Comparison of ENCODE assay signal across 28 cellular contexts in the genomic region with DNA sequence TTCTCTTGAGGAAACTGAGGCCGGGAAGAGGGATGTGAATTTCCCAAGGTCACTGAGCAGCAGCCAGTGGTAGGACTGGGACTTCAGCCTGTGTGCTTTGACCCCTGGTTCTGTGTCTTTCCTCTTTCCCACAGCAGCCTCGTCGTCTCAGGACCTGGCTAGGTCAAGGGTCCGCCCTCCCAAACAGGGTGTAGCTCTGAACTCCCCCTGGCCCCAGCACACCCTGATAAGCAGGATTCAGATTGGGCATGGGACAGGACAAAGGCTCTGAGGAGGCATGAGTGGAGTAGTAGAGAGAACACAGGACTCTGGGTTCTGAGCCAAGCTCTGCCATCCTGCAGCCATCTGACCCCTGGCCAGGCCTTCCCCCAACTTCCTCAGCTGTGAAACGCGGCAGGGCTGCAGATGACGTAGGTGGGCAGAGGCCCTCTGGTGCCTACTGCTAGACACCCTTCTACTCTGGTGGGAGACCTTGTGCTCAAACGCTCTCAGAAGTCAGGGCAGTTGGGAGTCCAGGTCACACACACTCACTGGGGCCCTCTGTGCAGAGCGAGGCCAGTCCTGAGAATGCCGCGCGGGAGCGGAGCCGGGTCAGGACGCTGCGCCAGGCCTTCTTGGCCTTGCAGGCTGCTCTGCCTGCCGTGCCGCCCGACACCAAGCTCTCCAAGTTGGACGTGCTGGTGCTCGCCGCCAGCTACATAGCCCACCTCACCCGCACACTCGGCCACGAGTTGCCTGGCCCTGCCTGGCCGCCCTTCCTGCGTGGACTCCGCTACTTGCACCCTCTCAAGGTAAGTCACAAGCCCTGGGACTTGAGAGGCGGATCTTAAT. TPM values are rescaled to one million over a fixed set of nuclear protein-coding genes. Genes with fewer than 3 reads are reported as not detected.
A peak's percentile ranks its signal among the peaks of the same experiment; 100 is the strongest.
DNase-seq lines count a peak whose midpoint lies in the region; ATAC-seq, FAIRE-seq and TF ChIP-seq lines count a peak whose summit lies in the region.
"Had no signal": no experiment of that assay in that cellular context is flagged by ENCODE, and none has a peak within 500 bp of the region (broad histone marks: within the 10 kb centered on the region; RNA-seq: fewer than 3 reads in every experiment).

No MANE protein-coding gene starts in this region.

- peak overlapping the region; percentile 48 for H3K4me2 ChIP-seq in HepG2 (ENCODE audit: low read depth, low read length)
- H3K4me2 ChIP-seq: KMS-11 had no signal

- H3K9me3 ChIP-seq in HepG2 (ENCODE audit: low read length) (no peaks in the 10 kb centered on the region), right lobe of liver (no peaks in the 10 kb centered on the region), kidney (ENCODE audit: control insufficient read depth in 1 of 2, low read length in 2 of 2) (no peaks in the 10 kb centered on the region), sigmoid colon (no peaks in the 10 kb centered on the region), aorta (ENCODE audit: control insufficient read depth, low read length) (no peaks in the 10 kb centered on the region)

- POLR2A ChIA-PET in HepG2 (lab: Yijun Ruan, JAX): interaction anchor here (1.5 to 1.9 kb wide), 2 partner anchors 15 to 42 kb away, joined by 4 read pairs; a partner anchor contains a TSS

- peak overlapping the region; percentile 2 for H2AFZ ChIP-seq in HepG2 (ENCODE audit: low read length)

- no peaks in the 10 kb centered on the region for H4K20me1 ChIP-seq in HepG2 (ENCODE audit: insufficient read depth, low read length)

- no peak for FAIRE-seq in HepG2 (lab: Jason Lieb, UNC)
- no peak for FAIRE-seq in kidney (lab: Jason Lieb, UNC)
- FAIRE-seq: GM12892 had no signal

- TF ChIP-seq CTCF in HepG2 (CRISPR knock-in tag; IDR thresholded peaks at IDR 0.05): no peak
- TF ChIP-seq CTCF in right lobe of liver (IDR thresholded peaks at IDR 0.05): no peak
- no peak for TF ChIP-seq CTCF in kidney (IDR thresholded peaks at IDR 0.05; ENCODE audit: borderline replicate concordance, extremely low read depth, insufficient read depth)
- TF ChIP-seq CTCF in sigmoid colon (IDR thresholded peaks at IDR 0.05): no peak

- in situ Hi-C loops in HepG2 (cut with HindIII; ENCODE audit: extremely low pct_ligation_motif_present, low pct_unique_long_range_greater_than_20kb): loop anchor here (5.0 kb wide), 1 partner anchor 38 kb away; no protein-coding TSS in a partner anchor

- peak overlapping the region; percentile 2 for H3K9ac ChIP-seq in HepG2 (ENCODE audit: insufficient read depth, low read depth, low read length)
- no peak overlapping the region for H3K9ac ChIP-seq in kidney (ENCODE audit: low read length in 2 of 2)
- H3K9ac ChIP-seq: KMS-11 had no signal

- peak; percentile 24 for ATAC-seq in HepG2
- ATAC-seq in right lobe of liver: no peak
- peak; percentile 23 for ATAC-seq in aorta (ENCODE audit: low FRiP score)
- ATAC-seq in HG02763 (IDR thresholded peaks at IDR 0.05; ENCODE audit: unreplicated experiment): no peak
- ATAC-seq in GM19397 (IDR thresholded peaks at IDR 0.05; ENCODE audit: unreplicated experiment): no peak
- ATAC-seq: HCT116 had no signal

- TF ChIP-seq RAD21 in HepG2 (CRISPR knock-in tag; IDR thresholded peaks at IDR 0.05): no peak

- H3K4me1 ChIP-seq in HepG2 (ENCODE audit: insufficient read depth, low read length) (peaks cover 71% of the 10 kb centered on the region), right lobe of liver (no peaks in the 10 kb centered on the region), kidney (ENCODE audit: control insufficient read depth in 1 of 2, insufficient read depth in 1 of 2, low read depth in 1 of 2, low read length in 2 of 2) (no peaks in the 10 kb centered on the region), sigmoid colon (no peaks in the 10 kb centered on the region), aorta (ENCODE audit: control insufficient read depth in 1 of 2, insufficient read depth in 2 of 2, low read length in 2 of 2) (no peaks in the 10 kb centered on the region)

- 69% methylated on average over 19 of the region's 29 CpGs for WGBS in HepG2 (ENCODE audit: low lambda C conversion rate)
- 82% methylated on average over 3 of the region's 29 CpGs for WGBS in right lobe of liver (ENCODE audit: insufficient coverage, low coverage, low lambda C conversion rate, missing lambda C conversion rate)
- WGBS in sigmoid colon, 2 donors: 93% methylated on average over 29 of the region's 29 CpGs
- 92 to 94% methylated on average over 29 of the region's 29 CpGs for WGBS in aorta, 2 donors

- peaks cover 0 to 2% of the 10 kb centered on the region in 2 experiments; a peak in 2 of 5 replicates for H3K27me3 ChIP-seq in HepG2 (ENCODE audit: control insufficient read depth in 1 of 2, insufficient read depth in 2 of 2, low read length in 2 of 2)
- H3K27me3 ChIP-seq in right lobe of liver: no peaks in the 10 kb centered on the region
- peaks cover 0 to 6% (median 0%) of the 10 kb centered on the region in 3 donors for H3K27me3 ChIP-seq in sigmoid colon
- no peaks in the 10 kb centered on the region for H3K27me3 ChIP-seq in aorta (ENCODE audit: control insufficient read depth in 1 of 2, insufficient read depth in 2 of 2, low read length in 1 of 2)

- H3K36me3 ChIP-seq in HepG2 (replicated peaks in 1 of 2; ENCODE audit: control insufficient read depth in 1 of 2, insufficient read depth in 2 of 2, low read length in 2 of 2) (no peaks in the 10 kb centered on the region), right lobe of liver (no peaks in the 10 kb centered on the region), kidney (ENCODE audit: control insufficient read depth in 1 of 2, insufficient read depth in 2 of 2, low read length in 2 of 2) (no peaks in the 10 kb centered on the region), sigmoid colon (no peaks in the 10 kb centered on the region), aorta (ENCODE audit: control insufficient read depth in 1 of 2, insufficient read depth in 2 of 2, low read length in 1 of 2) (no peaks in the 10 kb centered on the region)

- TF ChIP-seq EP300 in HepG2 (IDR thresholded peaks at IDR 0.05; ENCODE audit: low read depth in 2 of 2, low read length in 2 of 2) (no peak), HepG2 (CRISPR knock-in tag; IDR thresholded peaks at IDR 0.05; ENCODE audit: borderline replicate concordance) (no peak), sigmoid colon (IDR thresholded peaks at IDR 0.05) (no peak)

- H3K4me3 ChIP-seq in HepG2 (replicated peaks in 1 of 3; ENCODE audit: insufficient read depth in 1 of 3, low read depth in 2 of 3, low read length in 3 of 3) (peak overlapping the region in 1 of 3 experiments; percentile 18; a peak in 1 of 6 replicates), right lobe of liver (no peak overlapping the region), kidney (ENCODE audit: low read length in 2 of 2) (no peak overlapping the region), sigmoid colon (no peak overlapping the region), aorta (ENCODE audit: low read length in 2 of 2) (no peak overlapping the region)

- no peaks in the 10 kb centered on the region for H3K79me2 ChIP-seq in HepG2 (ENCODE audit: insufficient read depth, low read length)

- BruUV-seq in HepG2 (replicated peaks; lab: Mats Ljungman, UMichigan): no TSS peak

- CTCF ChIA-PET in HepG2 (lab: Yijun Ruan, JAX; ENCODE audit: low intra/inter-chr PET ratio, low total read pairs): no interaction called here

- no peak for TF ChIP-seq POLR2A in HepG2 (IDR thresholded peaks at IDR 0.05; ENCODE audit: insufficient read depth in 1 of 2, low read depth in 2 of 2, low read length in 2 of 2)
- TF ChIP-seq POLR2A in right lobe of liver (IDR thresholded peaks at IDR 0.05): no peak
- no peak for TF ChIP-seq POLR2A in sigmoid colon (IDR thresholded peaks at IDR 0.05)

- no peak overlapping the region for H3K27ac ChIP-seq in HepG2 (ENCODE audit: extremely low read length, insufficient read depth, low read length)
- no peak overlapping the region for H3K27ac ChIP-seq in right lobe of liver
- H3K27ac ChIP-seq in kidney (ENCODE audit: low read depth in 2 of 2, low read length in 2 of 2): no peak overlapping the region
- H3K27ac ChIP-seq in sigmoid colon: no peak overlapping the region
- no peak overlapping the region for H3K27ac ChIP-seq in aorta (ENCODE audit: low read depth in 1 of 2, low read length in 2 of 2)
- H3K27ac ChIP-seq: KMS-11, RWPE1 had no signal

- intact Hi-C loops in HepG2 (cut with micrococcal nuclease; ENCODE audit: unreplicated experiment): no loop called here
- intact Hi-C loops in right lobe of liver (cut with DNase I): no loop called here
- intact Hi-C loops in kidney (cut with DNase I): no loop called here
- intact Hi-C loops in sigmoid colon (cut with DNase I): no loop called here
- intact Hi-C loops in aorta (cut with DNase I): no loop called here

- DNase-seq in HepG2 (ENCODE audit: low spot score): no peak
- no peak for DNase-seq in right lobe of liver
- DNase-seq in kidney: peak; percentile 69
- peak; percentile 26 for DNase-seq in sigmoid colon
- DNase-seq in aorta: peak in 1 of 2 donors; percentile 72
- DNase-seq in NCI-H2029 treated with DMSO at 0.1 percent for 48 hours (lab: John Stamatoyannopoulos, UW): no peak
- DNase-seq: 8988T; ACHN; CD4-positive, CD25-positive, alpha-beta regulatory T cell; DMS153; DND-41; NCI-H1092 treated with DMSO at 0.1 percent for 48 hours; NCI-H1436; NCI-H187; NCI-H2107; NCI-H524 treated with DMSO at 0.1 percent for 48 hours; NCI-H82; NK-92 treated with Interleukin-12 subunit alpha and Interleukin-12 subunit beta, amount 100 ng/mL, for 24 hours; SHP77 treated with DMSO at 0.1 percent for 48 hours had no signal

RNA-seq across cellular contexts. Expression of a gene that starts 1.0 kb away (rescaled TPM):
- total RNA-seq in HepG2 (2016; rRNA removed; fragmentation: Illumina TruSeq; extraction: Trizol) (0.02 and 0.04 TPM in 2 replicates), right lobe of liver (under 1 TPM in 1 of 6 experiments, not detected in 5; 0.04 TPM), kidney (0.38 TPM), sigmoid colon (not detected), aorta (1 to 10 TPM in 1 of 2 donors, under 1 TPM in 1; 0.39 to 1.1 TPM)
- total RNA-seq in HepG2 (2016; cell fraction: cytosol; rRNA removed; fragmentation: Illumina TruSeq; extraction: Trizol; ENCODE audit: low read depth): not detected in 2 replicates
- total RNA-seq in HepG2 (2016; cell fraction: insoluble cytoplasmic fraction; rRNA removed; fragmentation: Illumina TruSeq; extraction: Trizol): 0.15 TPM in 1 of 2 replicates, not detected in the other
- not detected in 2 replicates for total RNA-seq in HepG2 (2016; cell fraction: membrane; rRNA removed; fragmentation: Illumina TruSeq; extraction: Trizol)
- not detected in 2 replicates for total RNA-seq in HepG2 (2016; cell fraction: nucleus; rRNA removed; fragmentation: Illumina TruSeq; extraction: Trizol)
- polyA plus RNA-seq in HepG2 (2011; rRNA removed) (1.4 TPM in 2 replicates), kidney (ENCODE audit: insufficient read depth, low read depth, low replicate concordance) (not detected), sigmoid colon (under 1 TPM in 1 of 3 donors, not detected in 2; 0.03 TPM), aorta (not detected)
- polyA plus RNA-seq in HepG2 (2011; cell fraction: cytosol; rRNA removed): 0.98 and 1.1 TPM in 2 replicates
- polyA plus RNA-seq in HepG2 (2011; cell fraction: nucleus; rRNA removed): 1.7 and 2.0 TPM in 2 replicates
- polyA plus RNA-seq in HepG2 (2012): 0.80 and 1.5 TPM in 2 replicates
- polyA plus RNA-seq in HepG2 (2016; cell fraction: cytosol; fragmentation: Illumina TruSeq; extraction: Trizol; ENCODE audit: low read depth): not detected in 2 replicates
- not detected in 2 replicates for polyA plus RNA-seq in HepG2 (2016; cell fraction: insoluble cytoplasmic fraction; fragmentation: Illumina TruSeq; extraction: Trizol; ENCODE audit: low read depth)
- not detected in 2 replicates for polyA plus RNA-seq in HepG2 (2016; cell fraction: membrane; fragmentation: Illumina TruSeq; extraction: Trizol; ENCODE audit: low read depth)
- 0.12 TPM in 1 of 2 replicates, not detected in the other for polyA plus RNA-seq in HepG2 (2016; cell fraction: nucleus; fragmentation: Illumina TruSeq; extraction: Trizol; ENCODE audit: insufficient read depth, low read depth)
- 1.3 TPM in 1 of 2 replicates, not detected in the other for polyA minus RNA-seq in HepG2 (2011; rRNA and poly(A)+ RNA removed; ENCODE audit: low replicate concordance)
- polyA minus RNA-seq in HepG2 (2011; cell fraction: cytosol; rRNA and poly(A)+ RNA removed): 0.49 and 0.70 TPM in 2 replicates
- polyA minus RNA-seq in HepG2 (2011; cell fraction: nucleus; rRNA and poly(A)+ RNA removed): 0.52 and 0.62 TPM in 2 replicates
- total RNA-seq: CD4-positive, CD25-positive, alpha-beta regulatory T cell; H4 had no signal
- polyA plus RNA-seq: BJ; CD4-positive, CD25-positive, alpha-beta regulatory T cell; IgD-negative memory B cell had no signal

RNA-seq across cellular contexts. Expression of a gene that starts 10.6 kb away (rescaled TPM):
- total RNA-seq in HepG2 (2016; rRNA removed; fragmentation: Illumina TruSeq; extraction: Trizol): not detected in 2 replicates
- total RNA-seq in HepG2 (2016; cell fraction: cytosol; rRNA removed; fragmentation: Illumina TruSeq; extraction: Trizol; ENCODE audit: low read depth): not detected in 2 replicates
- not detected in 2 replicates for total RNA-seq in HepG2 (2016; cell fraction: insoluble cytoplasmic fraction; rRNA removed; fragmentation: Illumina TruSeq; extraction: Trizol)
- not detected in 2 replicates for total RNA-seq in HepG2 (2016; cell fraction: membrane; rRNA removed; fragmentation: Illumina TruSeq; extraction: Trizol)
- not detected in 2 replicates for total RNA-seq in HepG2 (2016; cell fraction: nucleus; rRNA removed; fragmentation: Illumina TruSeq; extraction: Trizol)
- polyA plus RNA-seq in HepG2 (2011; rRNA removed): not detected in 2 replicates
- not detected in 2 replicates for polyA plus RNA-seq in HepG2 (2011; cell fraction: cytosol; rRNA removed)
- polyA plus RNA-seq in HepG2 (2011; cell fraction: nucleus; rRNA removed): not detected in 2 replicates
- polyA plus RNA-seq in HepG2 (2012): not detected in 2 replicates
- not detected in 2 replicates for polyA plus RNA-seq in HepG2 (2016; cell fraction: cytosol; fragmentation: Illumina TruSeq; extraction: Trizol; ENCODE audit: low read depth)
- not detected in 2 replicates for polyA plus RNA-seq in HepG2 (2016; cell fraction: insoluble cytoplasmic fraction; fragmentation: Illumina TruSeq; extraction: Trizol; ENCODE audit: low read depth)
- not detected in 2 replicates for polyA plus RNA-seq in HepG2 (2016; cell fraction: membrane; fragmentation: Illumina TruSeq; extraction: Trizol; ENCODE audit: low read depth)
- not detected in 2 replicates for polyA plus RNA-seq in HepG2 (2016; cell fraction: nucleus; fragmentation: Illumina TruSeq; extraction: Trizol; ENCODE audit: insufficient read depth, low read depth)
- polyA minus RNA-seq in HepG2 (2011; rRNA and poly(A)+ RNA removed; ENCODE audit: low replicate concordance): not detected in 2 replicates
- not detected in 2 replicates for polyA minus RNA-seq in HepG2 (2011; cell fraction: cytosol; rRNA and poly(A)+ RNA removed)
- polyA minus RNA-seq in HepG2 (2011; cell fraction: nucleus; rRNA and poly(A)+ RNA removed): not detected in 2 replicates
- not detected for total RNA-seq in right lobe of liver
- total RNA-seq in kidney: not detected
- polyA plus RNA-seq in kidney (ENCODE audit: insufficient read depth, low read depth, low replicate concordance): not detected
- total RNA-seq in sigmoid colon: not detected
- polyA plus RNA-seq in sigmoid colon: not detected
- not detected for total RNA-seq in aorta
- polyA plus RNA-seq in aorta: not detected
- total RNA-seq: CD4-positive, CD25-positive, alpha-beta regulatory T cell; H4 had no signal
- polyA plus RNA-seq: BJ; CD4-positive, CD25-positive, alpha-beta regulatory T cell; IgD-negative memory B cell had no signal

RNA-seq across cellular contexts. Expression of a gene that starts 15.4 kb away (rescaled TPM):
- total RNA-seq in HepG2 (2016; rRNA removed; fragmentation: Illumina TruSeq; extraction: Trizol) (112 and 119 TPM in 2 replicates), right lobe of liver (100 to 1,000 TPM in 2 of 6 experiments, 10 to 100 TPM in 4; 27.1 to 102 (median 59.2) TPM), kidney (46.1 TPM), sigmoid colon (10 to 100 TPM; 47.6 to 58.5 (median 51.6) TPM), aorta (10 to 100 TPM; 42.1 to 48.1 TPM)
- 39.9 and 63.7 TPM in 2 replicates for total RNA-seq in HepG2 (2016; cell fraction: cytosol; rRNA removed; fragmentation: Illumina TruSeq; extraction: Trizol; ENCODE audit: low read depth)
- 110 and 115 TPM in 2 replicates for total RNA-seq in HepG2 (2016; cell fraction: insoluble cytoplasmic fraction; rRNA removed; fragmentation: Illumina TruSeq; extraction: Trizol)
- total RNA-seq in HepG2 (2016; cell fraction: membrane; rRNA removed; fragmentation: Illumina TruSeq; extraction: Trizol): 96.6 and 139 TPM in 2 replicates
- 53.1 and 57.3 TPM in 2 replicates for total RNA-seq in HepG2 (2016; cell fraction: nucleus; rRNA removed; fragmentation: Illumina TruSeq; extraction: Trizol)
- polyA plus RNA-seq in HepG2 (2011; rRNA removed) (192 and 208 TPM in 2 replicates), kidney (ENCODE audit: insufficient read depth, low read depth, low replicate concordance) (66.7 TPM), sigmoid colon (10 to 100 TPM; 28.2 to 50.1 (median 41.8) TPM), aorta (10 to 100 TPM; 24.9 to 46.3 TPM)
- 183 and 221 TPM in 2 replicates for polyA plus RNA-seq in HepG2 (2011; cell fraction: cytosol; rRNA removed)
- 169 and 222 TPM in 2 replicates for polyA plus RNA-seq in HepG2 (2011; cell fraction: nucleus; rRNA removed)
- 99.5 and 112 TPM in 2 replicates for polyA plus RNA-seq in HepG2 (2012)
- polyA plus RNA-seq in HepG2 (2016; cell fraction: cytosol; fragmentation: Illumina TruSeq; extraction: Trizol; ENCODE audit: low read depth): 38.3 and 64.2 TPM in 2 replicates
- 119 and 122 TPM in 2 replicates for polyA plus RNA-seq in HepG2 (2016; cell fraction: insoluble cytoplasmic fraction; fragmentation: Illumina TruSeq; extraction: Trizol; ENCODE audit: low read depth)
- 80.1 and 115 TPM in 2 replicates for polyA plus RNA-seq in HepG2 (2016; cell fraction: membrane; fragmentation: Illumina TruSeq; extraction: Trizol; ENCODE audit: low read depth)
- 90.6 and 93.2 TPM in 2 replicates for polyA plus RNA-seq in HepG2 (2016; cell fraction: nucleus; fragmentation: Illumina TruSeq; extraction: Trizol; ENCODE audit: insufficient read depth, low read depth)
- polyA minus RNA-seq in HepG2 (2011; rRNA and poly(A)+ RNA removed; ENCODE audit: low replicate concordance): 178 and 487 TPM in 2 replicates
- polyA minus RNA-seq in HepG2 (2011; cell fraction: cytosol; rRNA and poly(A)+ RNA removed): 57.6 and 60.2 TPM in 2 replicates
- polyA minus RNA-seq in HepG2 (2011; cell fraction: nucleus; rRNA and poly(A)+ RNA removed): 52.7 and 73.4 TPM in 2 replicates

RNA-seq across cellular contexts. Expression of a gene that starts 26.2 kb away (rescaled TPM):
- total RNA-seq in HepG2 (2016; rRNA removed; fragmentation: Illumina TruSeq; extraction: Trizol) (0.04 TPM in 1 of 2 replicates, not detected in the other), right lobe of liver (1 to 10 TPM in 3 of 6 experiments, under 1 TPM in 3; 0.74 to 3.2 (median 1.1) TPM), kidney (0.69 TPM), sigmoid colon (not detected), aorta (under 1 TPM in 1 of 2 donors, not detected in 1; 0.90 TPM)
- total RNA-seq in HepG2 (2016; cell fraction: cytosol; rRNA removed; fragmentation: Illumina TruSeq; extraction: Trizol; ENCODE audit: low read depth): 0.40 and 0.44 TPM in 2 replicates
- 0.15 and 0.22 TPM in 2 replicates for total RNA-seq in HepG2 (2016; cell fraction: insoluble cytoplasmic fraction; rRNA removed; fragmentation: Illumina TruSeq; extraction: Trizol)
- total RNA-seq in HepG2 (2016; cell fraction: membrane; rRNA removed; fragmentation: Illumina TruSeq; extraction: Trizol): 0.28 and 0.52 TPM in 2 replicates
- not detected in 2 replicates for total RNA-seq in HepG2 (2016; cell fraction: nucleus; rRNA removed; fragmentation: Illumina TruSeq; extraction: Trizol)
- polyA plus RNA-seq in HepG2 (2011; rRNA removed) (0.81 and 0.85 TPM in 2 replicates), kidney (ENCODE audit: insufficient read depth, low read depth, low replicate concordance) (2.9 TPM), sigmoid colon (under 1 TPM in 1 of 3 donors, not detected in 2; 0.15 TPM), aorta (under 1 TPM in 1 of 2 donors, not detected in 1; 0.08 TPM)
- polyA plus RNA-seq in HepG2 (2011; cell fraction: cytosol; rRNA removed): 0.62 and 0.63 TPM in 2 replicates
- polyA plus RNA-seq in HepG2 (2011; cell fraction: nucleus; rRNA removed): 3.5 and 4.0 TPM in 2 replicates
- 1.7 and 1.8 TPM in 2 replicates for polyA plus RNA-seq in HepG2 (2012)
- 0.51 and 0.72 TPM in 2 replicates for polyA plus RNA-seq in HepG2 (2016; cell fraction: cytosol; fragmentation: Illumina TruSeq; extraction: Trizol; ENCODE audit: low read depth)
- not detected in 2 replicates for polyA plus RNA-seq in HepG2 (2016; cell fraction: insoluble cytoplasmic fraction; fragmentation: Illumina TruSeq; extraction: Trizol; ENCODE audit: low read depth)
- polyA plus RNA-seq in HepG2 (2016; cell fraction: membrane; fragmentation: Illumina TruSeq; extraction: Trizol; ENCODE audit: low read depth): 0.34 and 0.47 TPM in 2 replicates
- polyA plus RNA-seq in HepG2 (2016; cell fraction: nucleus; fragmentation: Illumina TruSeq; extraction: Trizol; ENCODE audit: insufficient read depth, low read depth): 0.69 TPM in 1 of 2 replicates, not detected in the other
- polyA minus RNA-seq in HepG2 (2011; rRNA and poly(A)+ RNA removed; ENCODE audit: low replicate concordance): 0.72 TPM in 1 of 2 replicates, not detected in the other
- polyA minus RNA-seq in HepG2 (2011; cell fraction: cytosol; rRNA and poly(A)+ RNA removed): not detected in 2 replicates
- polyA minus RNA-seq in HepG2 (2011; cell fraction: nucleus; rRNA and poly(A)+ RNA removed): 0.26 and 1.4 TPM in 2 replicates
- polyA plus RNA-seq: BJ had no signal

RNA-seq across cellular contexts. Expression of a gene that starts 30.9 kb away (rescaled TPM):
- total RNA-seq in HepG2 (2016; rRNA removed; fragmentation: Illumina TruSeq; extraction: Trizol) (7.0 and 13.9 TPM in 2 replicates), right lobe of liver (10 to 100 TPM in 2 of 6 experiments, 1 to 10 TPM in 4; 2.5 to 33.2 (median 7.7) TPM), kidney (3.7 TPM), sigmoid colon (1 to 10 TPM in 2 of 4 donors, under 1 TPM in 2; 0.68 to 1.4 (median 0.97) TPM), aorta (1 to 10 TPM; 8.1 to 8.6 TPM)
- total RNA-seq in HepG2 (2016; cell fraction: cytosol; rRNA removed; fragmentation: Illumina TruSeq; extraction: Trizol; ENCODE audit: low read depth): 7.2 and 7.6 TPM in 2 replicates
- 6.8 and 14.7 TPM in 2 replicates for total RNA-seq in HepG2 (2016; cell fraction: insoluble cytoplasmic fraction; rRNA removed; fragmentation: Illumina TruSeq; extraction: Trizol)
- total RNA-seq in HepG2 (2016; cell fraction: membrane; rRNA removed; fragmentation: Illumina TruSeq; extraction: Trizol): 9.9 and 14.3 TPM in 2 replicates
- total RNA-seq in HepG2 (2016; cell fraction: nucleus; rRNA removed; fragmentation: Illumina TruSeq; extraction: Trizol): 11.7 and 13.6 TPM in 2 replicates
- polyA plus RNA-seq in HepG2 (2011; rRNA removed) (23.4 and 30.8 TPM in 2 replicates), kidney (ENCODE audit: insufficient read depth, low read depth, low replicate concordance) (3.8 TPM), sigmoid colon (1 to 10 TPM in 1 of 3 donors, not detected in 2; 2.6 TPM), aorta (1 to 10 TPM; 5.8 to 6.9 TPM)
- 26.4 and 27.5 TPM in 2 replicates for polyA plus RNA-seq in HepG2 (2011; cell fraction: cytosol; rRNA removed)
- 30.3 and 37.8 TPM in 2 replicates for polyA plus RNA-seq in HepG2 (2011; cell fraction: nucleus; rRNA removed)
- polyA plus RNA-seq in HepG2 (2012): 29.7 and 31.5 TPM in 2 replicates
- 9.6 and 11.3 TPM in 2 replicates for polyA plus RNA-seq in HepG2 (2016; cell fraction: cytosol; fragmentation: Illumina TruSeq; extraction: Trizol; ENCODE audit: low read depth)
- polyA plus RNA-seq in HepG2 (2016; cell fraction: insoluble cytoplasmic fraction; fragmentation: Illumina TruSeq; extraction: Trizol; ENCODE audit: low read depth): 9.2 and 9.7 TPM in 2 replicates
- polyA plus RNA-seq in HepG2 (2016; cell fraction: membrane; fragmentation: Illumina TruSeq; extraction: Trizol; ENCODE audit: low read depth): 12.0 and 14.2 TPM in 2 replicates
- 23.5 and 24.6 TPM in 2 replicates for polyA plus RNA-seq in HepG2 (2016; cell fraction: nucleus; fragmentation: Illumina TruSeq; extraction: Trizol; ENCODE audit: insufficient read depth, low read depth)
- 0.09 and 14.9 TPM in 2 replicates for polyA minus RNA-seq in HepG2 (2011; rRNA and poly(A)+ RNA removed; ENCODE audit: low replicate concordance)
- 5.9 and 7.1 TPM in 2 replicates for polyA minus RNA-seq in HepG2 (2011; cell fraction: cytosol; rRNA and poly(A)+ RNA removed)
- polyA minus RNA-seq in HepG2 (2011; cell fraction: nucleus; rRNA and poly(A)+ RNA removed): 10.7 and 13.8 TPM in 2 replicates
- total RNA-seq: CD4-positive, CD25-positive, alpha-beta regulatory T cell had no signal
- polyA plus RNA-seq: IgD-negative memory B cell had no signal

Comparison
In these comparisons a context has a peak if more than half of its experiments do, and no peak if none do; other contexts are left out.
1. ATAC-seq: peak in HepG2 (single experiment) and aorta (single experiment); none in right lobe of liver (0 of 4), HG02763 (single experiment) and GM19397 (single experiment).
2. DNase-seq: peak in kidney (single experiment) and sigmoid colon (single experiment); none in HepG2 (single experiment), right lobe of liver (0 of 3) and NCI-H2029 treated with DMSO at 0.1 percent for 48 hours (single experiment).